8 cellular contexts compared by ENCODE assay signal in the genomic region with DNA sequence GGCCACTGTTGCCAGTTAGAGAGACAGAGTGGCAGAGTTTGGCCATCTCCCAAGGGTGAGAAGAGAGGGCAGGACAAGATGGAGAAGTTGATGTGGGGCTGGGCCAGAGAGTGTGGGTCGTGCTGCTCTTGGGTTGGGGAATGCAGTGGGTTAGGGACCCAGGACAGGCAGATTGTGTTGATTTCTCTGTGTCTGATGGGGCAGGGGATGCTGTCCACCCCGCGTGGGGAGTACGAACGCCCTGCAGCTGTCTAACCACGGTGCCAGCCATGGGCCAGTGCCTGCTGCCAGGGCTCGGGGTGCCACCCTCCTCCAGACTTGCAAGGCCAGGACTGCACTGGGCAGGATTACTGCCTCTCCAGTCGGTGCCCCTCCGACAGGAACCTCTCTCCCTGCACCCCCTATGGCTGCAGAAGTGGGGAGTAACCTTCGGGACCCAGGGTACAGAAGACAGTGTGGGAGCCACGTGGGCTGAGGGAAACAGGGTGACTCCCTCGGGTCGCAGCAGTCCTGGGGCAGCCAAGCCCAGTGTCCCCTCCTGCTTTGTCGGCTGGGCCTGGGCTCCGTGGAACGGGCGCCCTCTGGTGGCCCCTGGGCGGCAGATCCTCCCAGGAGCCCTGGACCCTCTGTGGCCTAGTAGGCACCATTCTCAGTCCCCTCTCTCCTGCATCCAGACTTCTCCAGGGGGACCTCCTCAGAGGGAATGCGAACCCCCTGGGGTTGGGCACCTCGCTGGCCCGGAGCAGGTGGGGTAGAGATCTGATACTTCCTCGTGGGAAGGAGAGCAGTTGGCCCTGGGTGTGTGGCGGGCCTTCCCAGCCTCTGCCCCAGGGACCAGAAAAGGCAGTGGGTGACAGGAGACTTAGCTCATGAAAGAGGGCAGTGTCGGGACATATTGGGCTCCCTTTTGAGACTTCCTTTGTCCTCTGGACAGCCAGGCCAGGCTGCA. TPM values are rescaled to one million over a fixed set of nuclear protein-coding genes. Genes with fewer than 3 reads are reported as not detected.
DNase-seq lines count a peak whose midpoint lies in the region; ATAC-seq and TF ChIP-seq lines count a peak whose summit lies in the region.

No MANE protein-coding gene starts in this region.

- peaks cover 11 to 20% of the 10 kb centered on the region in 2 donors for H3K27me3 Mint-ChIP-seq in T-cell

- H3K4me3 Mint-ChIP-seq in T-cell, result peak overlapping the region in 1 of 3 donors; percentile 61

- DNase-seq in D341Med (ENCODE audit: low spot score), result peak; percentile 85
- peak in 43 of 76 experiments; percentile 2 to 68 (median 22) for DNase-seq in HUDEP-2 (lab: John Stamatoyannopoulos, UW; ENCODE audit: unreplicated experiment in 76 of 76)
- peak in 31 of 34 experiments; percentile 20 to 70 (median 51) for DNase-seq in T-cell
- peak; percentile 23 for DNase-seq in amniotic epithelial cell (ENCODE audit: low read depth)
- DNase-seq in heart right ventricle, result peak; percentile 54 to 76
- peak; percentile 83 for DNase-seq in sciatic nerve (ENCODE audit: low spot score)

- CTCF ChIA-PET in T-cell (lab: Charles Lee), result interaction anchor here in 1 of 2 donors (0.6 kb wide), 1 partner anchor 284 kb away, joined by 3 read pairs; no protein-coding TSS in a partner anchor

- no peaks in the 10 kb centered on the region for H3K36me3 ChIP-seq in heart right ventricle

- H3K27ac ChIP-seq in heart right ventricle, result peak overlapping the region in 9 of 10 donors; percentile 30 to 97 (median 86)

- peak overlapping the region in 4 of 10 donors; percentile 10 to 70 (median 68) for H3K4me3 ChIP-seq in heart right ventricle

- ATAC-seq in T-cell (replicated peaks in 1 of 4) (peak; percentile 17 to 40 (median 24)), heart right ventricle (peak; percentile 28 to 84 (median 76)), sciatic nerve (peak; percentile 71), GM21515 (IDR thresholded peaks at IDR 0.05; ENCODE audit: unreplicated experiment) (no peak), HG02759 (IDR thresholded peaks at IDR 0.05; ENCODE audit: unreplicated experiment) (no peak)

- peaks cover 0 to 10% (median 4%) of the 10 kb centered on the region in 3 donors for H3K4me1 Mint-ChIP-seq in T-cell

- H3K9me3 ChIP-seq in heart right ventricle, result no peaks in the 10 kb centered on the region

- intact Hi-C loops in heart right ventricle (cut with DNase I), result loop anchor here (1.0 to 10.0 kb wide), 8 partner anchors 66 to 286 kb away; no protein-coding TSS in a partner anchor
- intact Hi-C loops in sciatic nerve (cut with DNase I), result loop anchor here (2.0 kb wide), 1 partner anchor 205 kb away; no protein-coding TSS in a partner anchor

- peaks cover 0 to 52% (median 27%) of the 10 kb centered on the region in 7 donors for H3K27me3 ChIP-seq in heart right ventricle

- H3K4me1 ChIP-seq in heart right ventricle, result peaks cover 12 to 66% (median 35%) of the 10 kb centered on the region in 9 donors

- H3K9me3 Mint-ChIP-seq in T-cell, result no peaks in the 10 kb centered on the region

- POLR2A ChIA-PET in T-cell (lab: Charles Lee), result no interaction called here

- H3K27ac Mint-ChIP-seq in T-cell, result no peak overlapping the region

- WGBS in heart right ventricle, 2 donors, result 20 to 21% methylated on average over 21 to 24 of the region's 24 CpGs

- TF ChIP-seq CTCF in heart right ventricle (IDR thresholded peaks at IDR 0.05), result peak; percentile 86 to 96 (median 95)

- no peaks in the 10 kb centered on the region for H3K36me3 Mint-ChIP-seq in T-cell

RNA-seq across cellular contexts. Expression of gene GPC1, which starts 2.7 kb away (rescaled TPM):
- 1 to 10 TPM; 1.3 to 2.6 (median 1.8) TPM for total RNA-seq in T-cell
- total RNA-seq in heart right ventricle, result 100 to 1,000 TPM; 161 to 287 (median 185) TPM
- polyA plus RNA-seq in heart right ventricle, result 100 to 1,000 TPM; 104 to 156 TPM
- 85.4 TPM for total RNA-seq in sciatic nerve

Comparison
In these comparisons a context has a peak if more than half of its experiments do, and no peak if none do; other contexts are left out.
1. DNase-seq: peak in every context shown above with its lines; median percentile 85 in D341Med; 83 in sciatic nerve; 65 in heart right ventricle; 51 in T-cell; 23 in amniotic epithelial cell; 22 in HUDEP-2.
2. ATAC-seq: peak in T-cell (4 of 4), heart right ventricle (8 of 8) and sciatic nerve (single experiment); none in GM21515 (single experiment) and HG02759 (single experiment).
3. RNA of gene GPC1, which starts 2.7 kb away (total RNA-seq): 161 to 287 TPM in heart right ventricle and 85.4 TPM in sciatic nerve (single experiment); 1.3 to 2.6 TPM in T-cell; every median in the first group is over 10 times any median in the second.